ENCODE assay signal across 13 cellular contexts in genomic region chr6:28656715-28657114, GRCh38.
DNase-seq lines count a peak whose midpoint lies in the region; ATAC-seq, FAIRE-seq and TF ChIP-seq lines count a peak whose summit lies in the region.
"Had no signal": no experiment of that assay in that cellular context is flagged by ENCODE, and none has a peak within 500 bp of the region (broad histone marks: within the 10 kb centered on the region; RNA-seq: fewer than 3 reads in every experiment).

No MANE protein-coding gene starts in this region.

- H3K4me3 ChIP-seq in BLaER1 = peak overlapping the region; percentile 67; the same call in 1 of the 2 replicates
- H3K4me3 ChIP-seq in HAP-1 = peak overlapping the region; percentile 54
- H3K4me3 ChIP-seq in SK-N-MC = peak overlapping the region; percentile 89
- H3K4me3 ChIP-seq in iPS-18a (ENCODE audit: low read length) = peak overlapping the region; percentile 96
- no peak overlapping the region for H3K4me3 ChIP-seq in pancreas

- peak overlapping the region; percentile 88 for H3K4me2 ChIP-seq in BLaER1

- intact Hi-C loops in pancreas (cut with DNase I) = no loop called here
- intact Hi-C loops in activated CD8-positive, alpha-beta T cell treated with anti-CD3 and anti-CD28 coated beads for 36 hours (cut with micrococcal nuclease) = no loop called here

- H3K9me3 ChIP-seq in BLaER1 (no peaks in the 10 kb centered on the region), HAP-1 (no peaks in the 10 kb centered on the region), SK-N-MC (ENCODE audit: low read depth, low read length) (no peaks in the 10 kb centered on the region), iPS-18a (ENCODE audit: control insufficient read depth, low read depth, low read length) (no peaks in the 10 kb centered on the region), pancreas (no peaks in the 10 kb centered on the region)

- peaks cover 11% of the 10 kb centered on the region for H3K4me1 Mint-ChIP-seq in activated CD8-positive, alpha-beta T cell treated with anti-CD3 and anti-CD28 coated beads for 36 hours (ENCODE audit: low read depth)

- CTCF ChIA-PET in activated CD8-positive, alpha-beta T cell treated with anti-CD3 and anti-CD28 coated beads for 36 hours (lab: Charles Lee) = no interaction called here

- H3K36me3 ChIP-seq in BLaER1 = no peaks in the 10 kb centered on the region
- no peaks in the 10 kb centered on the region for H3K36me3 ChIP-seq in HAP-1 (replicated peaks)
- no peaks in the 10 kb centered on the region for H3K36me3 ChIP-seq in SK-N-MC (ENCODE audit: insufficient read depth, low read length)
- no peaks in the 10 kb centered on the region for H3K36me3 ChIP-seq in iPS-18a (ENCODE audit: control insufficient read depth, low read depth, low read length)
- no peaks in the 10 kb centered on the region for H3K36me3 ChIP-seq in pancreas

- H3K27ac ChIP-seq in BLaER1 (no peak overlapping the region), SK-N-MC (no peak overlapping the region), iPS-18a (ENCODE audit: low read length) (no peak overlapping the region), pancreas (no peak overlapping the region)

- in situ Hi-C loops in HAP-1 (cut with MboI; ENCODE audit: low sequenced_read_pairs) = no loop called here

- TF ChIP-seq CTCF in pancreas (IDR thresholded peaks at IDR 0.05) = no peak
- no peak for TF ChIP-seq CTCF in activated CD8-positive, alpha-beta T cell treated with anti-CD3 and anti-CD28 coated beads for 36 hours (IDR thresholded peaks at IDR 0.05)

- peaks cover 4% of the 10 kb centered on the region for H3K9me3 Mint-ChIP-seq in activated CD8-positive, alpha-beta T cell treated with anti-CD3 and anti-CD28 coated beads for 36 hours

- no peaks in the 10 kb centered on the region for H4K20me1 ChIP-seq in BLaER1

- 27 to 36% methylated on average over 3 of the region's 3 CpGs for WGBS in pancreas, 2 donors

- H3K9ac ChIP-seq in BLaER1 (no peak overlapping the region), SK-N-MC (ENCODE audit: insufficient read length) (peak overlapping the region; percentile 64), iPS-18a (ENCODE audit: low read length) (no peak overlapping the region)

- ATAC-seq in HG03354 (IDR thresholded peaks at IDR 0.05; ENCODE audit: poor library complexity, severe bottlenecking, unreplicated experiment) (no peak), pancreas (no peak), HG03097 (IDR thresholded peaks at IDR 0.05; ENCODE audit: low FRiP score, unreplicated experiment) (no peak)
- ATAC-seq in activated CD8-positive, alpha-beta T cell treated with anti-CD3 and anti-CD28 coated beads for 36 hours = no peak
- ATAC-seq: activated CD4-positive, CD25-positive, alpha-beta regulatory T cell treated with anti-CD3 and anti-CD28 coated beads, Interleukin-2, amount 50 U/mL, for 24 hours; Right ventricle myocardium inferior had no signal

- peaks cover 4% of the 10 kb centered on the region for H3K36me3 Mint-ChIP-seq in activated CD8-positive, alpha-beta T cell treated with anti-CD3 and anti-CD28 coated beads for 36 hours (ENCODE audit: low read depth)

- peaks cover 62% of the 10 kb centered on the region for H3K27me3 Mint-ChIP-seq in activated CD8-positive, alpha-beta T cell treated with anti-CD3 and anti-CD28 coated beads for 36 hours

- H3K4me3 Mint-ChIP-seq in activated CD8-positive, alpha-beta T cell treated with anti-CD3 and anti-CD28 coated beads for 36 hours = no peak overlapping the region

- peaks cover 31% of the 10 kb centered on the region for H3K27me3 ChIP-seq in BLaER1
- no peaks in the 10 kb centered on the region for H3K27me3 ChIP-seq in HAP-1 (ENCODE audit: low read depth)
- no peaks in the 10 kb centered on the region for H3K27me3 ChIP-seq in iPS-18a (ENCODE audit: control insufficient read depth, insufficient read depth, low read length)
- peaks cover 0 to 65% (median 0%) of the 10 kb centered on the region in 4 donors for H3K27me3 ChIP-seq in pancreas

- H3K27ac Mint-ChIP-seq in activated CD8-positive, alpha-beta T cell treated with anti-CD3 and anti-CD28 coated beads for 36 hours = no peak overlapping the region

- POLR2A ChIA-PET in activated CD8-positive, alpha-beta T cell treated with anti-CD3 and anti-CD28 coated beads for 36 hours (lab: Charles Lee) = no interaction called here

- DNase-seq in HAP-1 (ENCODE audit: low spot score in 2 of 2) = no peak
- no peak for DNase-seq in SK-N-MC (ENCODE audit: low read depth, low spot score)
- DNase-seq in pancreas = no peak
- no peak for DNase-seq in activated CD8-positive, alpha-beta T cell treated with anti-CD3 and anti-CD28 coated beads for 36 hours
- DNase-seq: activated gamma-delta T cell; NCI-H226; stimulated activated naive CD4-positive, alpha-beta T cell treated with Interleukin-2 at 50 U/mL for 16 hours had no signal

- no peak for FAIRE-seq in pancreas (lab: Jason Lieb, UNC)

- H3K4me1 ChIP-seq in BLaER1 (peaks cover 23% of the 10 kb centered on the region), HAP-1 (peaks cover 4% of the 10 kb centered on the region), iPS-18a (ENCODE audit: control insufficient read depth, low read depth, low read length) (no peaks in the 10 kb centered on the region), pancreas (no peaks in the 10 kb centered on the region)

Comparison
In these comparisons a context has a peak if more than half of its experiments do, and no peak if none do; other contexts are left out.
1. H3K4me3 ChIP-seq: peak in BLaER1 (single experiment), HAP-1 (single experiment), SK-N-MC (single experiment) and iPS-18a (single experiment); none in pancreas (0 of 4).